ENCODE assay signal across 8 cellular contexts in genomic region chr16:29454269-29454668, GRCh38. TPM values are rescaled to one million over a fixed set of nuclear protein-coding genes. Genes with fewer than 3 reads are reported as not detected.
DNase-seq lines count a peak whose midpoint lies in the region; ATAC-seq, FAIRE-seq and TF ChIP-seq lines count a peak whose summit lies in the region.
"Not testable (repeated sequence)": the region's sequence is repeated elsewhere in the genome, so short reads cannot be mapped to it uniquely, and the experiment has no call there.

Gene BOLA2, minus strand, starts transcription at chr16:29454351. Its CDS starts 98 bp downstream, at chr16:29454253.
Gene SLX1B, plus strand, starts transcription at chr16:29454533.

- peak; percentile 99 for FAIRE-seq in A204.1 (lab: Jason Lieb, UNC)

- no CpG with 5 or more reads among the region's 33 CpGs for WGBS in adipose tissue, 3 donors
- WGBS in heart right ventricle, 2 donors, result no CpG with 5 or more reads among the region's 33 CpGs

- H2AFZ ChIP-seq in PC-9, result not testable (repeated sequence)

- CTCF ChIA-PET in PC-9 (lab: Charles Lee), result not testable (repeated sequence)

- not testable (repeated sequence) for H3K4me2 ChIP-seq in PC-9

- ATAC-seq in GM18907 (IDR thresholded peaks at IDR 0.05; ENCODE audit: unreplicated experiment) (peak; percentile 83), GM21825 (IDR thresholded peaks at IDR 0.05; ENCODE audit: unreplicated experiment) (peak; percentile 84), HG03103 (IDR thresholded peaks at IDR 0.05; ENCODE audit: low read depth, unreplicated experiment) (peak; percentile 73), heart right ventricle (peak; percentile 94 to 98 (median 97))

- not testable (repeated sequence) for H3K36me3 ChIP-seq in PC-9 (ENCODE audit: low read depth); heart right ventricle

- H3K9me3 ChIP-seq in PC-9 (ENCODE audit: insufficient read depth, low read depth); heart right ventricle: not testable (repeated sequence)

- intact Hi-C loops in PC-9 (cut with micrococcal nuclease; ENCODE audit: unreplicated experiment); heart right ventricle (cut with DNase I): not testable (repeated sequence)

- H3K27ac ChIP-seq in PC-9; adipose tissue (ENCODE audit: low read depth, low read length); heart right ventricle: not testable (repeated sequence)

- H3F3A ChIP-seq in PC-9 (ENCODE audit: insufficient read depth, low read depth), result not testable (repeated sequence)

- POLR2A ChIA-PET in PC-9 (lab: Charles Lee; ENCODE audit: unreplicated experiment), result not testable (repeated sequence)

- not testable (repeated sequence) for BruUV-seq in PC-9 (replicated peaks; lab: Mats Ljungman, UMichigan)

- not testable (repeated sequence) for H3K4me1 ChIP-seq in PC-9 (replicated peaks; ENCODE audit: insufficient read depth); heart right ventricle

- H4K20me1 ChIP-seq in PC-9 (ENCODE audit: insufficient read depth), result not testable (repeated sequence)

- not testable (repeated sequence) for H3K4me3 ChIP-seq in PC-9, heart right ventricle

- H3K79me2 ChIP-seq in PC-9 (ENCODE audit: low read depth), result not testable (repeated sequence)

- H3K9me2 ChIP-seq in PC-9 (ENCODE audit: insufficient read depth), result not testable (repeated sequence)

- not testable (repeated sequence) for TF ChIP-seq CTCF in PC-9 (conservative IDR thresholded peaks at IDR 0.05); heart right ventricle (IDR thresholded peaks at IDR 0.05)

- DNase-seq in PC-9; heart right ventricle; renal cortical epithelial cell (ENCODE audit: low read depth): not testable (repeated sequence)

- H3K27me3 ChIP-seq in PC-9 (ENCODE audit: insufficient read depth, low read depth); heart right ventricle: not testable (repeated sequence)

RNA-seq across cellular contexts. Expression of gene BOLA2, which starts in this region (rescaled TPM):
- total RNA-seq in PC-9 (2021) (22.6 and 24.8 TPM in 2 replicates), heart right ventricle (1 to 10 TPM; 2.4 to 4.5 (median 3.4) TPM), renal cortical epithelial cell (13.3 and 38.2 TPM in 2 replicates)
- polyA plus RNA-seq in adipose tissue (10 to 100 TPM in 2 of 3 donors, 1 to 10 TPM in 1; 7.9 to 21.0 (median 16.6) TPM), heart right ventricle (10 to 100 TPM; 21.6 to 35.7 TPM)

RNA-seq across cellular contexts. Expression of gene SLX1B, which starts in this region (rescaled TPM):
- total RNA-seq in PC-9 (2021) (94.6 and 149 TPM in 2 replicates), heart right ventricle (10 to 100 TPM in 4 of 10 donors, 1 to 10 TPM in 6; 2.5 to 15.2 (median 6.9) TPM), renal cortical epithelial cell (16.0 and 32.1 TPM in 2 replicates)
- polyA plus RNA-seq in adipose tissue (10 to 100 TPM; 16.5 to 36.7 (median 20.0) TPM), heart right ventricle (10 to 100 TPM; 21.4 to 36.6 TPM)
